8 cellular contexts compared by ENCODE assay signal in the genomic region with DNA sequence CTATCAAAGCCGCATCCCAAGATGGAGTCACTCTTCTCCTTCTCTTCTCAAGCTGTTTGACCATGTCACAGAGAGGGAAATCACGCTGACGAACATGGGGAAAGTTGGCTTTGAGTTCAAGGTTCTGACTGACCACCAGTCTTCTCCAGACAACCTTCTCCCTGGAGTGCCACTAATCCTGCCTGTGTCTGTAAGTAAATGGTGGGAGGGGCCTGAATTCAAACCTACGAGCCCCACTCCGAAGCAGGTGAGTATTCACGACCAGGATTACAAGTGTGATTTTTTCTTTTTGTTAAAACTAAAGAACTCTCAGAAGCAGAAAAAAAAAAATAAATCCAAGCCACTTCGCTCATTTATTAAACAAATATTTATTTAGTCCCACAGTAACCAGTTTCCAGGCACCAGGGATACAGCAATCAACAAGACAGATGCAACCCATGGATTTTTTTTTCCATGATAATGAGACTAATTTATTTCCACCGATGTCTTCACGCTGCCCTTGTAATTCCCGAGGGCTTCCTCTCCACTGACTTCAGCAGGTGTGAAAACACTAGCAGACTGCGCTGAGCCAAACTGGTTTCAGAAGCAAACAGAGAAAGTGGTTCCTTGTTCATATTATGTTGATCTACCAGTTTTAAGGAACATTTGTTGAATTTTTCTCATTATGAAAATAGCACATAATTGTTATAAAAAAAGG.
DNase-seq lines count a peak whose midpoint lies in the region; ATAC-seq and TF ChIP-seq lines count a peak whose summit lies in the region.
"Not testable (repeated sequence)": the region's sequence is repeated elsewhere in the genome, so short reads cannot be mapped to it uniquely, and the experiment has no call there.

No MANE protein-coding gene starts in this region.

- not testable (repeated sequence) for H3K27ac Mint-ChIP-seq in WTC11

- not testable (repeated sequence) for H3K36me3 Mint-ChIP-seq in WTC11

- DNase-seq in DMS153 (lab: John Stamatoyannopoulos, UW), result peak; percentile 88
- DNase-seq in NCI-H1092 (lab: John Stamatoyannopoulos, UW), result peak; percentile 47
- peak; percentile 41 for DNase-seq in NCI-H1436 (lab: John Stamatoyannopoulos, UW)
- peak; percentile 0 for DNase-seq in NCI-H2029 (lab: John Stamatoyannopoulos, UW)
- DNase-seq in NCI-H2107 (lab: John Stamatoyannopoulos, UW), result peak; percentile 1
- DNase-seq in NCI-H345 treated with DMSO at 0.1 percent for 48 hours (lab: John Stamatoyannopoulos, UW; ENCODE audit: unreplicated experiment), result peak; percentile 66
- DNase-seq in NCI-H774 (lab: John Stamatoyannopoulos, UW), result peak; percentile 23
- not testable (repeated sequence) for DNase-seq in WTC11 (ENCODE audit: low spot score)

- POLR2A ChIA-PET in WTC11 (lab: Charles Lee), result not testable (repeated sequence)

- H3K27me3 Mint-ChIP-seq in WTC11 (ENCODE audit: low read depth), result not testable (repeated sequence)

- TF ChIP-seq CTCF in WTC11 (IDR thresholded peaks at IDR 0.05), result not testable (repeated sequence)

- H3K9me3 Mint-ChIP-seq in WTC11, result not testable (repeated sequence)

- CTCF ChIA-PET in WTC11 (lab: Charles Lee), result not testable (repeated sequence)

- peak; percentile 83 for ATAC-seq in WTC11

- H3K4me3 Mint-ChIP-seq in WTC11, result not testable (repeated sequence)

- H3K4me1 Mint-ChIP-seq in WTC11, result not testable (repeated sequence)
